Comparison of ENCODE assay signal across 28 cellular contexts in genomic region chr4:18636001-18636680, GRCh38.
"Had no signal": no experiment of that assay in that cellular context is flagged by ENCODE, and none has a peak within 500 bp of the region (broad histone marks: within the 10 kb centered on the region; RNA-seq: fewer than 3 reads in every experiment).

No MANE protein-coding gene starts in this region.

- DNase-seq: activated B cell treated with CpG ODN at 0.5 μM for 24 hours; activated CD4-positive, alpha-beta T cell treated with anti-CD3 and anti-CD28 coated beads for 36 hours; activated CD8-positive, alpha-beta memory T cell treated with anti-CD3 and anti-CD28 coated beads, Interleukin-2, amount 10 ng/mL, durations not matched to agents 7 days and 5 days; activated CD8-positive, alpha-beta T cell treated with anti-CD3 and anti-CD28 coated beads, Interleukin-2, amount 10 ng/mL, durations not matched to agents 7 days and 5 days; activated T-cell treated with anti-CD3 and anti-CD28 coated beads, Interleukin-2, amount 50 U/mL, for 48 hours; aorta; body of pancreas; cerebellar nuclear complex; colonic mucosa; effector memory CD4-positive, alpha-beta T cell; erythroblast; head of caudate nucleus; kidney; left colon; mesenchymal stem cell; naive thymus-derived CD8-positive, alpha-beta T cell; occipital lobe; stimulated activated CD4-positive, alpha-beta T cell treated with anti-CD3 and anti-CD28 coated beads, Interleukin-1b, Interleukin-23, amount 100 ng/mL, for 48 hours; stimulated activated CD4-positive, alpha-beta T cell treated with anti-CD3 and anti-CD28 coated beads, Interleukin-4, amount 100 ng/mL, for 4 hours; stimulated activated CD8-positive, alpha-beta memory T cell treated with anti-CD3 and anti-CD28 coated beads, Interleukin-4, amount 100 ng/mL, for 48 hours; stimulated activated naive CD8-positive, alpha-beta T cell treated with anti-CD3 and anti-CD28 coated beads, Interleukin-15, amount 100 ng/mL, for 72 hours; substantia nigra; T-helper 1 cell; thyroid gland; upper lobe of left lung had no signal

- ATAC-seq: activated CD4-positive, alpha-beta T cell treated with anti-CD3 and anti-CD28 coated beads for 36 hours; activated CD8-positive, alpha-beta memory T cell treated with anti-CD3 and anti-CD28 coated beads, Interleukin-2, amount 10 ng/mL, durations not matched to agents 7 days and 5 days; activated CD8-positive, alpha-beta T cell treated with anti-CD3 and anti-CD28 coated beads, Interleukin-2, amount 10 ng/mL, durations not matched to agents 7 days and 5 days; activated naive CD4-positive, alpha-beta T cell treated with anti-CD3 and anti-CD28 coated beads, Interleukin-2, amount 50 U/mL, for 72 hours; body of pancreas; gastroesophageal sphincter; left colon; naive thymus-derived CD8-positive, alpha-beta T cell; stimulated activated memory B cell treated with anti-CD40 and anti-IgM and Interleukin-4, amounts not matched to agents 10 μg/mL and 1 μg/mL and 100 μg/mL, for 72 hours; stimulated activated naive CD8-positive, alpha-beta T cell treated with anti-CD3 and anti-CD28 coated beads, Interleukin-15, amount 100 ng/mL, for 72 hours had no signal
